In genomic region chr17:38729886-38730525, GRCh38 we compare ENCODE assay signal across 8 cellular contexts. TPM values are rescaled to one million over a fixed set of nuclear protein-coding genes. Genes with fewer than 3 reads are reported as not detected.
DNase-seq lines count a peak whose midpoint lies in the region; ATAC-seq and TF ChIP-seq lines count a peak whose summit lies in the region.

TSS of gene CISD3 (plus strand) at chr17:38730341. CDS start at chr17:38730359, 18 bp downstream.

- intact Hi-C loops in CD4-positive, alpha-beta memory T cell (cut with micrococcal nuclease) = loop anchor here (1.0 kb wide), 3 partner anchors 25 to 172 kb away; partner anchors contain the start of gene MLLT6

- H3K9me3 Mint-ChIP-seq in CD4-positive, alpha-beta memory T cell = peaks cover 0 to 3% (median 0%) of the 10 kb centered on the region in 8 donors

- TF ChIP-seq POLR2A in erythroblast (IDR thresholded peaks at IDR 0.05; ENCODE audit: low read length) = peak; percentile 45

- H3K79me2 ChIP-seq in OCI-LY3 (ENCODE audit: low read length) = peaks cover 11% of the 10 kb centered on the region; the same call in 1 of the 2 replicates

- CTCF ChIA-PET in CD4-positive, alpha-beta memory T cell (lab: Charles Lee; ENCODE audit: partially characterized antibody) = interaction anchor here (1.3 to 8.5 kb wide), 5 partner anchors 14 to 171 kb away, joined by 4 to 198 read pairs (median 9); partner anchors contain the start of genes EPOP and MLLT6

- TF ChIP-seq CTCF in OCI-LY3 (IDR thresholded peaks at IDR 0.05; ENCODE audit: low read depth, low read length) = peak; percentile 45

- H3K9ac ChIP-seq in OCI-LY3 (ENCODE audit: low read length) (peak within 1 kb of the TSS; percentile 95), muscle layer of colon (ENCODE audit: low read length) (peak within 1 kb of the TSS; percentile 77)

- peak within 1 kb of the TSS; percentile 97 for H3K4me2 ChIP-seq in OCI-LY3 (ENCODE audit: low read length)

- peaks cover 87% of the 10 kb centered on the region for H3K4me1 ChIP-seq in CD4-positive, alpha-beta memory T cell (ENCODE audit: insufficient read depth, low read length)
- H3K4me1 ChIP-seq in OCI-LY3 (ENCODE audit: low read length) (peaks cover 24% of the 10 kb centered on the region), muscle layer of colon (ENCODE audit: insufficient read depth, low read length) (peaks cover 41% of the 10 kb centered on the region)

- H3K4me3 Mint-ChIP-seq in CD4-positive, alpha-beta memory T cell = peak within 1 kb of the TSS; percentile 92 to 99 (median 97)

- POLR2A ChIA-PET in CD4-positive, alpha-beta memory T cell (lab: Charles Lee; ENCODE audit: partially characterized antibody) = interaction anchor here (0.8 to 15.9 kb wide), 12 partner anchors 12 to 141 kb away, joined by 3 to 588 read pairs (median 10); partner anchors contain the start of genes EPOP, MLLT6 and PSMB3

- H3K27me3 ChIP-seq in CD4-positive, alpha-beta memory T cell (ENCODE audit: insufficient read depth, low read length) = no peaks in the 10 kb centered on the region
- no peaks in the 10 kb centered on the region for H3K27me3 ChIP-seq in OCI-LY3 (ENCODE audit: low read depth, low read length)
- no peaks in the 10 kb centered on the region for H3K27me3 ChIP-seq in muscle layer of colon (ENCODE audit: control insufficient read depth in 1 of 2, insufficient read depth in 2 of 2, low read length in 2 of 2)

- peaks cover 7% of the 10 kb centered on the region for H3K36me3 ChIP-seq in CD4-positive, alpha-beta memory T cell (ENCODE audit: insufficient read depth, low read length)
- no peaks in the 10 kb centered on the region for H3K36me3 ChIP-seq in OCI-LY3 (replicated peaks; ENCODE audit: low read depth, low read length)
- peaks cover 15% of the 10 kb centered on the region for H3K36me3 ChIP-seq in muscle layer of colon (ENCODE audit: insufficient read depth, low read length)

- peak; percentile 64 for ATAC-seq in GM19438 (IDR thresholded peaks at IDR 0.05; ENCODE audit: low read depth, unreplicated experiment)

- H3K9me3 ChIP-seq in CD4-positive, alpha-beta memory T cell (ENCODE audit: control insufficient read depth in 1 of 2, low read length in 2 of 2) = no peaks in the 10 kb centered on the region
- H3K9me3 ChIP-seq in OCI-LY3 (ENCODE audit: insufficient read depth, low read length) (no peaks in the 10 kb centered on the region), muscle layer of colon (ENCODE audit: low read length) (no peaks in the 10 kb centered on the region)

- no peaks in the 10 kb centered on the region for H4K20me1 ChIP-seq in OCI-LY3 (ENCODE audit: insufficient read depth, low read length)

- H3K27me3 Mint-ChIP-seq in CD4-positive, alpha-beta memory T cell = no peaks in the 10 kb centered on the region

- peak within 1 kb of the TSS; percentile 67 to 83 for H3K4me3 ChIP-seq in CD4-positive, alpha-beta memory T cell (ENCODE audit: low read length in 2 of 2)
- H3K4me3 ChIP-seq in OCI-LY3 (ENCODE audit: low read length) (peak within 1 kb of the TSS; percentile 98), muscle layer of colon (ENCODE audit: low read depth in 1 of 2, low read length in 2 of 2) (peak within 1 kb of the TSS; percentile 72 to 80)

- peak within 1 kb of the TSS; percentile 61 for H2AFZ ChIP-seq in OCI-LY3 (ENCODE audit: low read depth, low read length)

- peak within 1 kb of the TSS; percentile 72 for H3K27ac ChIP-seq in CD4-positive, alpha-beta memory T cell (ENCODE audit: low read depth, low read length)
- H3K27ac ChIP-seq in OCI-LY3 (ENCODE audit: low read length) (peak within 1 kb of the TSS; percentile 35), muscle layer of colon (ENCODE audit: low read depth, low read length) (peak within 1 kb of the TSS; percentile 84)

- DNase-seq in CD4-positive, alpha-beta memory T cell = peak; percentile 82 to 89 (median 87)
- DNase-seq in HK-2 (ENCODE audit: unreplicated experiment) = peak; percentile 83
- DNase-seq in activated T-cell treated with anti-CD3 and anti-CD28 coated beads for 24 hours (ENCODE audit: low read depth) = peak; percentile 83
- peak; percentile 92 to 96 for DNase-seq in erythroblast (lab: John Stamatoyannopoulos, UW)
- peak; percentile 71 for DNase-seq in stimulated activated CD8-positive, alpha-beta memory T cell treated with anti-CD3 and anti-CD28 coated beads, Interleukin-7, amount 100 ng/mL, for 1 hour (ENCODE audit: low read depth in 2 of 2)

- H3K36me3 Mint-ChIP-seq in CD4-positive, alpha-beta memory T cell = peaks cover 3 to 27% of the 10 kb centered on the region in 2 donors

- peaks cover 45 to 93% (median 71%) of the 10 kb centered on the region in 4 donors for H3K4me1 Mint-ChIP-seq in CD4-positive, alpha-beta memory T cell

- peak within 1 kb of the TSS; percentile 94 to 99 (median 97) for H3K27ac Mint-ChIP-seq in CD4-positive, alpha-beta memory T cell

RNA-seq across cellular contexts. Expression of gene CISD3, which starts in this region (rescaled TPM):
- 10 to 100 TPM; 12.5 to 13.5 TPM for total RNA-seq in CD4-positive, alpha-beta memory T cell
- polyA plus RNA-seq in CD4-positive, alpha-beta memory T cell = 10 to 100 TPM; 55.3 to 57.6 TPM

Comparison
In these comparisons a context has a peak if more than half of its experiments do, and no peak if none do; other contexts are left out.
1. Peak in every context shown above with its lines: DNase-seq, ATAC-seq, H3K4me3 ChIP-seq and H3K27ac ChIP-seq.